Comparison of ENCODE assay signal across 26 cellular contexts in the genomic region with DNA sequence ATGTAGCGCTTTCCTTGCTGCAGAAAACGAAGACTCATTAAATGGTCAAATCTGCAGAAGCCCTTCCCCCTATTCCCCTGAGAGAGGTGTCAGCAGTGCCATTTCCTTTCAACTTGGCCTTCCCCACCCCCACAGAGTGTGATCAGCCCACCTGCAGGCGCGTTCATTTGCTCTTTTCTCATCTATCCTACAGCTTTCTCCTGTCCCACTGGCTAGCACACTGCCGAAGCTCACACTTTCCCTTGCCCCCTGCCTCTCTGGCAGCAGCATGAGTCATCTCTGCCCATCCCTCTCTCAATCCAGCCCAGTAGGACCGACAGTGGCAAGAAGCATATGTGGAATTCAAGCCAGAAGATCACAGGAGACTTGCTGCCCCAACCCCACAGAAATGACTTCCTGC.
DNase-seq lines count a peak whose midpoint lies in the region; ATAC-seq, FAIRE-seq and TF ChIP-seq lines count a peak whose summit lies in the region.
"Had no signal": no experiment of that assay in that cellular context is flagged by ENCODE, and none has a peak within 500 bp of the region (broad histone marks: within the 10 kb centered on the region; RNA-seq: fewer than 3 reads in every experiment).

No MANE protein-coding gene starts in this region.

- no peak overlapping the region for H3K4me3 ChIP-seq in kidney (ENCODE audit: low read length in 2 of 2)
- H3K4me3 ChIP-seq: dorsolateral prefrontal cortex, mucosa of descending colon had no signal

- peaks cover 2% of the 10 kb centered on the region for H3K9me3 Mint-ChIP-seq in activated CD8-positive, alpha-beta T cell treated with anti-CD3 and anti-CD28 coated beads for 36 hours
- H3K9me3 Mint-ChIP-seq: nephron had no signal

- no peak overlapping the region for H3K4me3 Mint-ChIP-seq in activated CD8-positive, alpha-beta T cell treated with anti-CD3 and anti-CD28 coated beads for 36 hours
- H3K4me3 Mint-ChIP-seq: activated naive CD8-positive, alpha-beta T cell treated with anti-CD3 and anti-CD28 coated beads, Interleukin-2, amount 50 U/mL, for 24 hours; CD4-positive, alpha-beta memory T cell; nephron had no signal

- POLR2A ChIA-PET in activated CD8-positive, alpha-beta T cell treated with anti-CD3 and anti-CD28 coated beads for 36 hours (lab: Charles Lee): no interaction called here

- H3K9ac ChIP-seq in kidney (ENCODE audit: low read length in 2 of 2): no peak overlapping the region

- no peak for TF ChIP-seq CTCF in kidney (IDR thresholded peaks at IDR 0.05; ENCODE audit: borderline replicate concordance, extremely low read depth, insufficient read depth)
- no peak for TF ChIP-seq CTCF in activated CD8-positive, alpha-beta T cell treated with anti-CD3 and anti-CD28 coated beads for 36 hours (IDR thresholded peaks at IDR 0.05)

- no peak overlapping the region for H3K27ac Mint-ChIP-seq in activated CD8-positive, alpha-beta T cell treated with anti-CD3 and anti-CD28 coated beads for 36 hours
- H3K27ac Mint-ChIP-seq: activated naive CD8-positive, alpha-beta T cell treated with anti-CD3 and anti-CD28 coated beads, Interleukin-2, amount 50 U/mL, for 24 hours; CD4-positive, alpha-beta memory T cell; nephron had no signal

- H3K27ac ChIP-seq in kidney (ENCODE audit: low read depth in 2 of 2, low read length in 2 of 2): no peak overlapping the region
- H3K27ac ChIP-seq: 22Rv1, dorsolateral prefrontal cortex had no signal

- ATAC-seq in activated CD8-positive, alpha-beta T cell treated with anti-CD3 and anti-CD28 coated beads for 36 hours: no peak
- ATAC-seq: activated naive CD8-positive, alpha-beta T cell treated with anti-CD3 and anti-CD28 coated beads, Interleukin-2, amount 50 U/mL, for 24 hours; mucosa of descending colon; sciatic nerve; stimulated activated naive CD8-positive, alpha-beta T cell treated with anti-CD3 and anti-CD28 coated beads, Interleukin-15, Interleukin-2, amounts not matched to agents 100 U/mL and 50 U/mL, for 24 hours had no signal

- intact Hi-C loops in kidney (cut with DNase I): no loop called here
- intact Hi-C loops in activated CD8-positive, alpha-beta T cell treated with anti-CD3 and anti-CD28 coated beads for 36 hours (cut with micrococcal nuclease): no loop called here

- CTCF ChIA-PET in activated CD8-positive, alpha-beta T cell treated with anti-CD3 and anti-CD28 coated beads for 36 hours (lab: Charles Lee): no interaction called here

- no peak for FAIRE-seq in kidney (lab: Jason Lieb, UNC)
- FAIRE-seq: G401.6 had no signal

- no peaks in the 10 kb centered on the region for H3K36me3 Mint-ChIP-seq in activated CD8-positive, alpha-beta T cell treated with anti-CD3 and anti-CD28 coated beads for 36 hours (ENCODE audit: low read depth)
- H3K36me3 Mint-ChIP-seq: CD4-positive, alpha-beta memory T cell had no signal

- no peaks in the 10 kb centered on the region for H3K36me3 ChIP-seq in kidney (ENCODE audit: control insufficient read depth in 1 of 2, insufficient read depth in 2 of 2, low read length in 2 of 2)

- no peaks in the 10 kb centered on the region for H3K4me1 ChIP-seq in kidney (ENCODE audit: control insufficient read depth in 1 of 2, insufficient read depth in 1 of 2, low read depth in 1 of 2, low read length in 2 of 2)

- peaks cover 0 to 5% of the 10 kb centered on the region in 2 donors for H3K9me3 ChIP-seq in kidney (ENCODE audit: control insufficient read depth in 1 of 2, low read length in 2 of 2)
- H3K9me3 ChIP-seq: mucosa of descending colon had no signal

- H3K4me1 Mint-ChIP-seq in activated CD8-positive, alpha-beta T cell treated with anti-CD3 and anti-CD28 coated beads for 36 hours (ENCODE audit: low read depth): no peaks in the 10 kb centered on the region
- H3K4me1 Mint-ChIP-seq: activated naive CD8-positive, alpha-beta T cell treated with anti-CD3 and anti-CD28 coated beads, Interleukin-2, amount 50 U/mL, for 24 hours; CD4-positive, alpha-beta memory T cell; nephron had no signal

- DNase-seq in NCI-H82 (lab: John Stamatoyannopoulos, UW): peak; percentile 31
- no peak for DNase-seq in NCI-H82 treated with DMSO at 0.1 percent for 48 hours (lab: John Stamatoyannopoulos, UW; ENCODE audit: unreplicated experiment)
- DNase-seq in SW480 (ENCODE audit: low spot score): peak; percentile 20
- DNase-seq in iPS-NIHi11 (ENCODE audit: low spot score): peak; percentile 28
- DNase-seq in kidney: no peak
- DNase-seq in globus pallidus (ENCODE audit: low spot score): no peak
- no peak for DNase-seq in activated T-cell treated with anti-CD3 and anti-CD28 coated beads for 4 hours
- DNase-seq in activated CD8-positive, alpha-beta T cell treated with anti-CD3 and anti-CD28 coated beads for 36 hours: no peak
- DNase-seq: activated gamma-delta T cell treated with Interleukin-2 at 50 U/mL for 16 hours; activated naive CD8-positive, alpha-beta T cell treated with anti-CD3 and anti-CD28 coated beads, Interleukin-2, amount 50 U/mL, for 24 hours; activated T-cell treated with anti-CD3 and anti-CD28 coated beads, Interleukin-2, amount 50 U/mL, for 1 hour; CD4-positive, alpha-beta memory T cell; dorsolateral prefrontal cortex; head of caudate nucleus; mucosa of descending colon; NCI-H1092 treated with DMSO at 0.1 percent for 48 hours; NCI-H2029; NCI-H2227 treated with DMSO at 0.1 percent for 48 hours; NCI-H748 treated with DMSO at 0.1 percent for 48 hours; OCI-M1; stimulated activated naive CD8-positive, alpha-beta T cell treated with anti-CD3 and anti-CD28 coated beads, Interleukin-15, Interleukin-2, amounts not matched to agents 100 U/mL and 50 U/mL, for 24 hours; T-helper 9 cell had no signal

- no peaks in the 10 kb centered on the region for H3K27me3 Mint-ChIP-seq in activated CD8-positive, alpha-beta T cell treated with anti-CD3 and anti-CD28 coated beads for 36 hours
- H3K27me3 Mint-ChIP-seq: CD4-positive, alpha-beta memory T cell had no signal

Comparison
In these comparisons a context has a peak if more than half of its experiments do, and no peak if none do; other contexts are left out.
1. DNase-seq: peak in NCI-H82 (single experiment), SW480 (single experiment) and iPS-NIHi11 (single experiment); none in NCI-H82 treated with DMSO at 0.1 percent for 48 hours (single experiment), kidney (single experiment), globus pallidus (single experiment), activated T-cell treated with anti-CD3 and anti-CD28 coated beads for 4 hours (single experiment) and activated CD8-positive, alpha-beta T cell treated with anti-CD3 and anti-CD28 coated beads for 36 hours (single experiment).